22 cellular contexts compared by ENCODE assay signal in genomic region chr17:78435330-78436005, GRCh38.
"Had no signal": no experiment of that assay in that cellular context is flagged by ENCODE, and none has a peak within 500 bp of the region (broad histone marks: within the 10 kb centered on the region; RNA-seq: fewer than 3 reads in every experiment).

No MANE protein-coding gene starts in this region.

- H3K4me1 Mint-ChIP-seq: neural crest cell had no signal

- H3K9me3 ChIP-seq: colonic mucosa, heart left ventricle, mucosa of descending colon, ovary, spleen, thoracic aorta, transverse colon had no signal

- H3K36me3 ChIP-seq: colonic mucosa, heart left ventricle, ovary, thoracic aorta, transverse colon had no signal

- H3K27me3 Mint-ChIP-seq: naive thymus-derived CD8-positive, alpha-beta T cell; progenitor cell of endocrine pancreas; stimulated activated naive CD8-positive, alpha-beta T cell treated with anti-CD3 and anti-CD28 coated beads, Interleukin-15, amount 100 ng/mL, for 72 hours had no signal

- H3K27me3 ChIP-seq: colonic mucosa, ovary had no signal

- DNase-seq: colonic mucosa; dermis blood vessel endothelial cell; endodermal cell; foreskin melanocyte; hippocampal formation; kidney glomerular epithelial cell; mammary epithelial cell; mucosa of descending colon; naive thymus-derived CD8-positive, alpha-beta T cell; ovary; spleen; stimulated activated CD4-positive, alpha-beta T cell treated with anti-CD3 and anti-CD28 coated beads, Interleukin-15, amount 100 ng/mL, for 24 hours; stimulated activated CD4-positive, alpha-beta T cell treated with anti-CD3 and anti-CD28 coated beads, Interleukin-1b, Interleukin-23, amount 100 ng/mL, for 48 hours; stimulated activated CD4-positive, alpha-beta T cell treated with anti-CD3 and anti-CD28 coated beads, Interleukin-4, amount 100 ng/mL, for 4 hours; stimulated activated naive B cell treated with anti-CD40 and anti-IgM and Interleukin-4, amounts not matched to agents 10 μg/mL and 1 μg/mL and 100 μg/mL, for 72 hours; stimulated activated naive CD8-positive, alpha-beta T cell treated with anti-CD3 and anti-CD28 coated beads, Interleukin-15, amount 100 ng/mL, for 72 hours; transverse colon had no signal

- H3K4me3 Mint-ChIP-seq: endodermal cell; neural crest cell; stimulated activated naive B cell treated with anti-CD40 and anti-IgM and Interleukin-4, amounts not matched to agents 10 μg/mL and 1 μg/mL and 100 μg/mL, for 72 hours; stimulated activated naive CD8-positive, alpha-beta T cell treated with anti-CD3 and anti-CD28 coated beads, Interleukin-15, amount 100 ng/mL, for 72 hours had no signal

- ATAC-seq: mucosa of descending colon; naive thymus-derived CD8-positive, alpha-beta T cell; sciatic nerve; stimulated activated naive B cell treated with anti-CD40 and anti-IgM and Interleukin-4, amounts not matched to agents 10 μg/mL and 1 μg/mL and 100 μg/mL, for 72 hours; stimulated activated naive CD8-positive, alpha-beta T cell treated with anti-CD3 and anti-CD28 coated beads, Interleukin-15, amount 100 ng/mL, for 72 hours had no signal

- H3K4me3 ChIP-seq: colonic mucosa, heart left ventricle, mucosa of descending colon, ovary, spleen, thoracic aorta, transverse colon had no signal

- H3K4me1 ChIP-seq: colonic mucosa, transverse colon had no signal

- H3K36me3 Mint-ChIP-seq: naive thymus-derived CD8-positive, alpha-beta T cell had no signal

- H3K27ac ChIP-seq: colonic mucosa, heart left ventricle, ovary, spleen, thoracic aorta, transverse colon had no signal

- H3K27ac Mint-ChIP-seq: progenitor cell of endocrine pancreas had no signal
